Comparison of ENCODE assay signal across 12 cellular contexts in genomic region chr6:26118999-26119398, GRCh38. TPM values are rescaled to one million over a fixed set of nuclear protein-coding genes. Genes with fewer than 3 reads are reported as not detected.
DNase-seq lines count a peak whose midpoint lies in the region; ATAC-seq, FAIRE-seq and TF ChIP-seq lines count a peak whose summit lies in the region.
"Had no signal": no experiment of that assay in that cellular context is flagged by ENCODE, and none has a peak within 500 bp of the region (broad histone marks: within the 10 kb centered on the region; RNA-seq: fewer than 3 reads in every experiment).

No MANE protein-coding gene starts in this region.

- peaks cover 42 to 51% of the 10 kb centered on the region in 2 experiments for H3K4me1 ChIP-seq in HCT116 (ENCODE audit: control insufficient read depth in 1 of 2, insufficient read depth in 2 of 2, low read length in 2 of 2)
- H3K4me1 ChIP-seq in body of pancreas: peaks cover 6% of the 10 kb centered on the region
- H3K4me1 ChIP-seq in small intestine (ENCODE audit: control insufficient read depth in 2 of 2, insufficient read depth in 1 of 2, low read depth in 1 of 2, low read length in 1 of 2): no peaks in the 10 kb centered on the region

- DNase-seq in HCT116 (ENCODE audit: low read depth, low spot score) (peak; percentile 89), NCI-H345 (lab: John Stamatoyannopoulos, UW) (peak; percentile 87), body of pancreas (peak in 2 of 4 donors; percentile 33 to 39), pons (ENCODE audit: low spot score) (peak; percentile 92), activated T-cell treated with anti-CD3 and anti-CD28 coated beads for 4 hours (no peak), small intestine (no peak)
- DNase-seq: activated T-cell treated with anti-CD3 and anti-CD28 coated beads, Interleukin-2, amount 50 U/mL, for 1 hour; gastrocnemius medialis; Karpas-422; mesendoderm; upper lobe of left lung had no signal

- H3K36me3 ChIP-seq in HCT116 (ENCODE audit: control insufficient read depth in 1 of 2, insufficient read depth in 2 of 2, low read length in 2 of 2) (no peaks in the 10 kb centered on the region), body of pancreas (replicated peaks in 1 of 2; ENCODE audit: insufficient read depth in 1 of 2, low read depth in 2 of 2) (no peaks in the 10 kb centered on the region), small intestine (ENCODE audit: control insufficient read depth in 2 of 2, insufficient read depth in 2 of 2, low read length in 2 of 2) (no peaks in the 10 kb centered on the region)
- H3K36me3 ChIP-seq: gastrocnemius medialis, upper lobe of left lung had no signal

- peak overlapping the region; percentile 54 for H3K9ac ChIP-seq in HCT116 (ENCODE audit: low read length)

- RAD21 ChIA-PET in HCT116 (lab: Charles Lee; ENCODE audit: low non-redundant PET in 1 of 2, low total read pairs in 2 of 2, uncharacterized antibody in 2 of 2, unreplicated experiment in 2 of 2): no interaction called here

- no peak for FAIRE-seq in small intestine (lab: Jason Lieb, UNC)

- peak overlapping the region; percentile 41 for H2AFZ ChIP-seq in HCT116 (ENCODE audit: low read depth, low read length, poor library complexity, severe bottlenecking)

- H3K79me2 ChIP-seq in HCT116 (ENCODE audit: insufficient read depth, low read length): no peaks in the 10 kb centered on the region

- ATAC-seq in HCT116 (peak; percentile 28), body of pancreas (no peak), HG02588 (IDR thresholded peaks at IDR 0.05; ENCODE audit: unreplicated experiment) (no peak)
- ATAC-seq: gastrocnemius medialis had no signal

- no peaks in the 10 kb centered on the region for H4K20me1 ChIP-seq in HCT116 (ENCODE audit: insufficient read depth)

- intact Hi-C loops in HCT116 (cut with micrococcal nuclease) (no loop called here), body of pancreas (cut with DNase I) (no loop called here)

- peak overlapping the region; percentile 60 for H3K4me2 ChIP-seq in HCT116 (ENCODE audit: low read length)

- no peak for TF ChIP-seq POLR2A in HCT116 (IDR thresholded peaks at IDR 0.05; ENCODE audit: borderline replicate concordance, extremely low read depth, insufficient read depth, insufficient read length)
- TF ChIP-seq POLR2A in body of pancreas (IDR thresholded peaks at IDR 0.05): no peak

- TF ChIP-seq RAD21 in HCT116 (IDR thresholded peaks at IDR 0.05; ENCODE audit: low read depth): no peak

- H3K27ac ChIP-seq in HCT116 (ENCODE audit: low read depth, low read length) (peak overlapping the region; percentile 99; the same call in 1 of the 2 replicates), body of pancreas (peak overlapping the region in 3 of 4 donors; percentile 30 to 41 (median 36)), small intestine (ENCODE audit: low read depth in 1 of 2, low read length in 1 of 2) (no peak overlapping the region)
- H3K27ac ChIP-seq: gastrocnemius medialis, upper lobe of left lung had no signal

- 64 to 68% methylated on average over 7 of the region's 7 CpGs for WGBS in body of pancreas, 2 donors
- WGBS in small intestine, 3 donors: 76 to 89% (median 84%) methylated on average over 7 of the region's 7 CpGs

- H3K4me3 ChIP-seq in HCT116 (replicated peaks in 1 of 2; ENCODE audit: low read depth in 1 of 2, low read length in 2 of 2) (peak overlapping the region in 1 of 2 experiments; percentile 14; a peak in 1 of 4 replicates), body of pancreas (no peak overlapping the region), small intestine (ENCODE audit: low read depth in 1 of 2, low read length in 2 of 2) (no peak overlapping the region)
- H3K4me3 ChIP-seq: gastrocnemius medialis, upper lobe of left lung had no signal

- H3K9me2 ChIP-seq in HCT116 (ENCODE audit: insufficient read depth): no peaks in the 10 kb centered on the region

- CTCF ChIA-PET in HCT116 (lab: Charles Lee): no interaction called here

- POLR2A ChIA-PET in HCT116 (lab: Charles Lee): interaction anchor here (0.8 to 3.2 kb wide), 12 partner anchors 12 to 1691 kb away, joined by 3 to 33 read pairs (median 4); a partner anchor contains a TSS

- no TSS peak for BruUV-seq in HCT116 (replicated peaks; lab: Mats Ljungman, UMichigan)

- H3K9me3 ChIP-seq in HCT116 (ENCODE audit: control insufficient read depth in 1 of 2, insufficient read depth in 1 of 2, low read depth in 1 of 2, low read length in 2 of 2): no peaks in the 10 kb centered on the region
- no peaks in the 10 kb centered on the region for H3K9me3 ChIP-seq in body of pancreas
- no peaks in the 10 kb centered on the region for H3K9me3 ChIP-seq in small intestine (ENCODE audit: control insufficient read depth, low read depth)
- H3K9me3 ChIP-seq: gastrocnemius medialis, upper lobe of left lung had no signal

- H3K27me3 ChIP-seq in HCT116 (ENCODE audit: insufficient read depth, low read length) (no peaks in the 10 kb centered on the region), body of pancreas (no peaks in the 10 kb centered on the region), small intestine (ENCODE audit: control insufficient read depth in 2 of 2, insufficient read depth in 2 of 2, low read length in 2 of 2) (no peaks in the 10 kb centered on the region)
- H3K27me3 ChIP-seq: gastrocnemius medialis, upper lobe of left lung had no signal

- TF ChIP-seq CTCF in HCT116 (IDR thresholded peaks at IDR 0.05 in 2 of 3, conservative IDR thresholded peaks at IDR 0.05 in 1 of 3; ENCODE audit: borderline replicate concordance in 1 of 3, insufficient read depth in 1 of 3, low read depth in 2 of 3, low read length in 2 of 3): no peak
- no peak for TF ChIP-seq CTCF in body of pancreas (IDR thresholded peaks at IDR 0.05)

TF ChIP-seq in HCT116, 20 proteins besides CTCF, POLR2A, EP300 and RAD21:
- TF ChIP-seq JUND (IDR thresholded peaks at IDR 0.05): no peak
- peak; percentile 70; the same call in 1 of the 2 replicates for TF ChIP-seq CBX3 (IDR thresholded peaks at IDR 0.05; ENCODE audit: low read depth)
- TF ChIP-seq, protein P1, sequence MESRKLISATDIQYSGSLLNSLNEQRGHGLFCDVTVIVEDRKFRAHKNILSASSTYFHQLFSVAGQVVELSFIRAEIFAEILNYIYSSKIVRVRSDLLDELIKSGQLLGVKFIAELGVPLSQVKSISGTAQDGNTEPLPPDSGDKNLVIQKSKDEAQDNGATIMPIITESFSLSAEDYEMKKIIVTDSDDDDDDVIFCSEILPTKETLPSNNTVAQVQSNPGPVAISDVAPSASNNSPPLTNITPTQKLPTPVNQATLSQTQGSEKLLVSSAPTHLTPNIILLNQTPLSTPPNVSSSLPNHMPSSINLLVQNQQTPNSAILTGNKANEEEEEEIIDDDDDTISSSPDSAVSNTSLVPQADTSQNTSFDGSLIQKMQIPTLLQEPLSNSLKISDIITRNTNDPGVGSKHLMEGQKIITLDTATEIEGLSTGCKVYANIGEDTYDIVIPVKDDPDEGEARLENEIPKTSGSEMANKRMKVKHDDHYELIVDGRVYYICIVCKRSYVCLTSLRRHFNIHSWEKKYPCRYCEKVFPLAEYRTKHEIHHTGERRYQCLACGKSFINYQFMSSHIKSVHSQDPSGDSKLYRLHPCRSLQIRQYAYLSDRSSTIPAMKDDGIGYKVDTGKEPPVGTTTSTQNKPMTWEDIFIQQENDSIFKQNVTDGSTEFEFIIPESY (IDR thresholded peaks at IDR 0.05; ENCODE audit: extremely low read depth, insufficient replicate concordance, low read length): no peak
- TF ChIP-seq POLR2AphosphoS5 (IDR thresholded peaks at IDR 0.05; ENCODE audit: low read depth, low read length): 0 out of 2 replicates have a peak, but pooled peaks have one; percentile 24
- peak; percentile 34; the same call in 1 of the 2 replicates for TF ChIP-seq CEBPB (IDR thresholded peaks at IDR 0.05; ENCODE audit: low read depth)
- TF ChIP-seq SP1 (IDR thresholded peaks at IDR 0.05; ENCODE audit: low read depth): peak; percentile 21; the same call in 1 of the 2 replicates
- TF ChIP-seq ZNF274 (IDR thresholded peaks at IDR 0.05; ENCODE audit: low read depth, low read length): no peak
- peak; percentile 49 for TF ChIP-seq SIN3A (IDR thresholded peaks at IDR 0.05; ENCODE audit: low read depth)
- no peak for TF ChIP-seq EZH2 (IDR thresholded peaks at IDR 0.05)
- TF ChIP-seq, protein P2, sequence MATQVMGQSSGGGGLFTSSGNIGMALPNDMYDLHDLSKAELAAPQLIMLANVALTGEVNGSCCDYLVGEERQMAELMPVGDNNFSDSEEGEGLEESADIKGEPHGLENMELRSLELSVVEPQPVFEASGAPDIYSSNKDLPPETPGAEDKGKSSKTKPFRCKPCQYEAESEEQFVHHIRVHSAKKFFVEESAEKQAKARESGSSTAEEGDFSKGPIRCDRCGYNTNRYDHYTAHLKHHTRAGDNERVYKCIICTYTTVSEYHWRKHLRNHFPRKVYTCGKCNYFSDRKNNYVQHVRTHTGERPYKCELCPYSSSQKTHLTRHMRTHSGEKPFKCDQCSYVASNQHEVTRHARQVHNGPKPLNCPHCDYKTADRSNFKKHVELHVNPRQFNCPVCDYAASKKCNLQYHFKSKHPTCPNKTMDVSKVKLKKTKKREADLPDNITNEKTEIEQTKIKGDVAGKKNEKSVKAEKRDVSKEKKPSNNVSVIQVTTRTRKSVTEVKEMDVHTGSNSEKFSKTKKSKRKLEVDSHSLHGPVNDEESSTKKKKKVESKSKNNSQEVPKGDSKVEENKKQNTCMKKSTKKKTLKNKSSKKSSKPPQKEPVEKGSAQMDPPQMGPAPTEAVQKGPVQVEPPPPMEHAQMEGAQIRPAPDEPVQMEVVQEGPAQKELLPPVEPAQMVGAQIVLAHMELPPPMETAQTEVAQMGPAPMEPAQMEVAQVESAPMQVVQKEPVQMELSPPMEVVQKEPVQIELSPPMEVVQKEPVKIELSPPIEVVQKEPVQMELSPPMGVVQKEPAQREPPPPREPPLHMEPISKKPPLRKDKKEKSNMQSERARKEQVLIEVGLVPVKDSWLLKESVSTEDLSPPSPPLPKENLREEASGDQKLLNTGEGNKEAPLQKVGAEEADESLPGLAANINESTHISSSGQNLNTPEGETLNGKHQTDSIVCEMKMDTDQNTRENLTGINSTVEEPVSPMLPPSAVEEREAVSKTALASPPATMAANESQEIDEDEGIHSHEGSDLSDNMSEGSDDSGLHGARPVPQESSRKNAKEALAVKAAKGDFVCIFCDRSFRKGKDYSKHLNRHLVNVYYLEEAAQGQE (IDR thresholded peaks at IDR 0.05; ENCODE audit: low read depth): no peak
- TF ChIP-seq EGR1 (IDR thresholded peaks at IDR 0.05; ENCODE audit: low read depth): peak; percentile 91

RNA-seq across cellular contexts. Expression of gene HFE, which starts 31.8 kb away (rescaled TPM):
- total RNA-seq in HCT116 (2021; ENCODE audit: unreplicated experiment): 9.8 TPM
- polyA plus RNA-seq in HCT116 (2012): 12.0 and 13.4 TPM in 2 replicates
- 1 to 10 TPM; 2.0 to 5.4 TPM for total RNA-seq in body of pancreas
- polyA plus RNA-seq in small intestine: 1 to 10 TPM in 2 of 3 donors, under 1 TPM in 1; 0.67 to 7.3 (median 2.4) TPM

Comparison
In these comparisons a context has a peak if more than half of its experiments do, and no peak if none do; other contexts are left out.
1. DNase-seq: peak in HCT116 (single experiment), NCI-H345 (single experiment) and pons (single experiment); none in activated T-cell treated with anti-CD3 and anti-CD28 coated beads for 4 hours (single experiment) and small intestine (single experiment).
2. H3K27ac ChIP-seq: peak in HCT116 (single experiment) and body of pancreas (3 of 4); none in small intestine (0 of 2).